ENCODE assay signal across 4 cellular contexts in the genomic region with DNA sequence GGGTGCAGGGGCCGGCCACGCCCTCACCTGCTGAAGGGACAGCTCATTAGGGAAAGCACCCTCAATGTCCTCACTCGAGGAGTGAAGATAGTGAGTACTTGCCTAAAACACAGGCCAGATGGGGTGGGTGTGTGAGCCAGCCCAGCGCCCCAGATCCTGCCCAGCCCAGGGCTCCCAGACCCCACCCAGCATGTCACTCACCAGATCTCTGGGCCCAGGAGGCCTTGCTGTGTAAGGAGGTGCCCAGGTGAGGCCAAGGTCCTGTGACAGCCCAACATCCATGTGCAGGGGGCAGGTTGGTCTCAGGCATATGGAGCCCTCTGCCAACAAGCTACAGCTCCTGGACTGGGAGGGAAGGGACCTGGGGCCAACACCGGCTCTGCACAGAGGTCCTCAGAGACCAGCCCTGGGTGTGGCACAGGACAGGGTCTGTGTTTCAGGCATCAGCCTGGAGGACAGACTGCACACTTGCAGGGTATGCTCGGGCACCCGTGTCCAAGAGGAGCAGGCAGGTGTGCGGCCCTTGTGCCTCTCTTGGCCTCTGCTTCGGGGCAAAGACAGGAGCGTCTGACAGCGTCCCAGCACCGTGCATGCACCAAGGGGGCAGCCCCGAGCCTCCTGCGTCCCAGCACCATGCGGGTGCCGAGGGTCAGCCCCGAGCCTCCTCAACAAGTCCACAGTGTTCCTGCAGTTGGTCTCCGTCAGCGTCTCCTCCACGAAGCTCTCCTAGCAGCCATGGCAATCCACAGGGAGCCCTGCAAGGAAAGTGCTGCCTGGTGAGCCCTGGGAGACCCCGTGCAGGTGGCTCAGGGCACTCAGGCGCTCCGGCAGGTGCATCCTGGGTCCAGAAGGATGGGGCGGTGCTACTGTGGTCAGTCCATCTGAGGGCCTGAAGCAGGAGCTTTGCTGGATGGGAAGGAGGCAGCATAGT. TPM values are rescaled to one million over a fixed set of nuclear protein-coding genes. Genes with fewer than 3 reads are reported as not detected.
DNase-seq lines count a peak whose midpoint lies in the region; ATAC-seq and TF ChIP-seq lines count a peak whose summit lies in the region.
"Not testable (repeated sequence)": the region's sequence is repeated elsewhere in the genome, so short reads cannot be mapped to it uniquely, and the experiment has no call there.

No MANE protein-coding gene starts in this region.

- WGBS in esophagus muscularis mucosa, result 84% methylated on average over 23 of the region's 24 CpGs

- peaks cover 0 to 65% (median 48%) of the 10 kb centered on the region in 10 experiments; a peak in 13 of 20 replicates for H3K4me1 ChIP-seq in BLaER1 treated with 17β-estradiol and CSF1 and Interleukin-3, amounts not matched to agents 10 nM and 100 nM
- not testable (repeated sequence) for H3K4me1 ChIP-seq in esophagus muscularis mucosa, upper lobe of right lung

- H3K9me3 ChIP-seq in BLaER1 treated with 17β-estradiol and CSF1 and Interleukin-3, amounts not matched to agents 10 nM and 100 nM (replicated peaks in 1 of 11); esophagus muscularis mucosa; upper lobe of right lung: not testable (repeated sequence)

- not testable (repeated sequence) for H3K36me3 Mint-ChIP-seq in activated CD4-positive, alpha-beta T cell treated with anti-CD3 and anti-CD28 coated beads, Interleukin-2, amount 10 ng/mL, durations not matched to agents 24 days and 14 days (ENCODE audit: low read depth)

- not testable (repeated sequence) for H3K9me3 Mint-ChIP-seq in activated CD4-positive, alpha-beta T cell treated with anti-CD3 and anti-CD28 coated beads, Interleukin-2, amount 10 ng/mL, durations not matched to agents 24 days and 14 days

- H3K9ac ChIP-seq in BLaER1 treated with 17β-estradiol and CSF1 and Interleukin-3, amounts not matched to agents 10 nM and 100 nM, result not testable (repeated sequence)

- not testable (repeated sequence) for H3K27me3 Mint-ChIP-seq in activated CD4-positive, alpha-beta T cell treated with anti-CD3 and anti-CD28 coated beads, Interleukin-2, amount 10 ng/mL, durations not matched to agents 24 days and 14 days

- H4K20me1 ChIP-seq in BLaER1 treated with 17β-estradiol and CSF1 and Interleukin-3, amounts not matched to agents 10 nM and 100 nM, result not testable (repeated sequence)

- H3K27me3 ChIP-seq in BLaER1 treated with 17β-estradiol and CSF1 and Interleukin-3, amounts not matched to agents 10 nM and 100 nM; esophagus muscularis mucosa; upper lobe of right lung: not testable (repeated sequence)

- H3K4me3 ChIP-seq in BLaER1 treated with 17β-estradiol and CSF1 and Interleukin-3, amounts not matched to agents 10 nM and 100 nM; esophagus muscularis mucosa; upper lobe of right lung: not testable (repeated sequence)

- H3K36me3 ChIP-seq in BLaER1 treated with 17β-estradiol and CSF1 and Interleukin-3, amounts not matched to agents 10 nM and 100 nM; esophagus muscularis mucosa; upper lobe of right lung: not testable (repeated sequence)

- TF ChIP-seq EP300 in esophagus muscularis mucosa (IDR thresholded peaks at IDR 0.05), result not testable (repeated sequence)

- not testable (repeated sequence) for TF ChIP-seq POLR2A in esophagus muscularis mucosa (IDR thresholded peaks at IDR 0.05; ENCODE audit: low read depth)

- not testable (repeated sequence) for H3K27ac ChIP-seq in BLaER1 treated with 17β-estradiol and CSF1 and Interleukin-3, amounts not matched to agents 10 nM and 100 nM; esophagus muscularis mucosa (replicated peaks in 1 of 4); upper lobe of right lung

- ATAC-seq in upper lobe of right lung, result not testable (repeated sequence)

- not testable (repeated sequence) for H3K4me1 Mint-ChIP-seq in activated CD4-positive, alpha-beta T cell treated with anti-CD3 and anti-CD28 coated beads, Interleukin-2, amount 10 ng/mL, durations not matched to agents 24 days and 14 days

- not testable (repeated sequence) for H3K27ac Mint-ChIP-seq in activated CD4-positive, alpha-beta T cell treated with anti-CD3 and anti-CD28 coated beads, Interleukin-2, amount 10 ng/mL, durations not matched to agents 24 days and 14 days

- TF ChIP-seq CTCF in esophagus muscularis mucosa (IDR thresholded peaks at IDR 0.05); upper lobe of right lung (IDR thresholded peaks at IDR 0.05): not testable (repeated sequence)

- peak; percentile 52 for DNase-seq in activated CD4-positive, alpha-beta T cell treated with anti-CD3 and anti-CD28 coated beads, Interleukin-2, amount 10 ng/mL, durations not matched to agents 24 days and 14 days
- DNase-seq in esophagus muscularis mucosa (ENCODE audit: extremely low spot score) (peak; percentile 92), upper lobe of right lung (peak; percentile 50)

- peak overlapping the region in 8 of 11 experiments; percentile 28 to 57 (median 40); a peak in 12 of 22 replicates for H3K4me2 ChIP-seq in BLaER1 treated with 17β-estradiol and CSF1 and Interleukin-3, amounts not matched to agents 10 nM and 100 nM

- intact Hi-C loops in activated CD4-positive, alpha-beta T cell treated with anti-CD3 and anti-CD28 coated beads, Interleukin-2, amount 10 ng/mL, durations not matched to agents 24 days and 14 days (cut with micrococcal nuclease); esophagus muscularis mucosa (cut with DNase I); upper lobe of right lung (cut with DNase I): not testable (repeated sequence)

- H3K4me3 Mint-ChIP-seq in activated CD4-positive, alpha-beta T cell treated with anti-CD3 and anti-CD28 coated beads, Interleukin-2, amount 10 ng/mL, durations not matched to agents 24 days and 14 days, result not testable (repeated sequence)

RNA-seq across cellular contexts. Expression of gene ZNF519, which starts 16.0 kb away (rescaled TPM):
- total RNA-seq in activated CD4-positive, alpha-beta T cell treated with anti-CD3 and anti-CD28 coated beads, Interleukin-2, amount 10 ng/mL, durations not matched to agents 24 days and 14 days, result 20.9 and 22.5 TPM in 2 replicates
- total RNA-seq in esophagus muscularis mucosa (10 to 100 TPM in 1 of 4 donors, 1 to 10 TPM in 3; 3.0 to 11.2 (median 5.2) TPM), upper lobe of right lung (5.7 TPM)
